ENCODE assay signal across 8 cellular contexts in the genomic region with DNA sequence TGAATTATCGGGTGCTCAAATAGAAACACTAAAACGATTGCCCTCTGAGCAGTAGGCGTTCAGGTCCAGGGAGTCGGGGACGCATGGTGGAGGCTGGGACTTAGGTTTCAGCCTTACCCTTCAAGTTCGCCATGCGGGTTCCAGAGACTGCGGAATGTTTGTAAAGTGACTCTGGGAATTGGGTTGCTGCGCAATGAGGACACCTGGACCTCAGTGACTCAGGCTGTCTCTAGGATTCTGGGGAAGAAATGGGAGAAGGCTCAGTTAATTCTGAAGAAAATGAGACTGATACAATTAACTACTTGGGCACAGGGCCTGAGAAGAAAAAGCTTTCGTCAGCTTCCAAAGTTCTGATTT. TPM values are rescaled to one million over a fixed set of nuclear protein-coding genes. Genes with fewer than 3 reads are reported as not detected.
DNase-seq lines count a peak whose midpoint lies in the region; ATAC-seq and TF ChIP-seq lines count a peak whose summit lies in the region.

No MANE protein-coding gene starts in this region.

- H3K9me3 Mint-ChIP-seq in activated T-cell treated with anti-CD3 and anti-CD28 coated beads, Interleukin-2, amount 50 U/mL, for 24 hours = no peaks in the 10 kb centered on the region

- peak overlapping the region; percentile 77 to 92 for H3K4me3 ChIP-seq in ascending aorta
- H3K4me3 ChIP-seq in tibial artery = peak overlapping the region; percentile 83 to 90

- TF ChIP-seq CTCF in ascending aorta (IDR thresholded peaks at IDR 0.05) (no peak), tibial artery (IDR thresholded peaks at IDR 0.05) (no peak)

- H3K4me1 ChIP-seq in ascending aorta (peaks cover 10 to 39% of the 10 kb centered on the region in 2 donors), tibial artery (peaks cover 0 to 55% (median 30%) of the 10 kb centered on the region in 4 donors)

- DNase-seq in activated T-cell treated with anti-CD3 and anti-CD28 coated beads, Interleukin-2, amount 50 U/mL, for 24 hours = no peak
- DNase-seq in activated T-cell treated with anti-CD3 and anti-CD28 coated beads, Interleukin-2, amount 50 U/mL, for 1 hour = no peak
- DNase-seq in ascending aorta (ENCODE audit: low spot score in 2 of 2) = no peak
- DNase-seq in kidney tubule cell (ENCODE audit: low spot score) = peak; percentile 64
- DNase-seq in tibial artery = no peak
- DNase-seq in hippocampal formation (lab: John Stamatoyannopoulos, UW) = no peak
- DNase-seq in foreskin melanocyte = no peak

- intact Hi-C loops in ascending aorta (cut with DNase I) (no loop called here), tibial artery (cut with DNase I; ENCODE audit: low total_unique reads) (loop anchor here (5.0 kb wide), 1 partner anchor 38 kb away; no protein-coding TSS in a partner anchor)

- ATAC-seq in GM18861 (IDR thresholded peaks at IDR 0.05; ENCODE audit: unreplicated experiment) = no peak

- peaks cover 36% of the 10 kb centered on the region for H3K27me3 Mint-ChIP-seq in activated T-cell treated with anti-CD3 and anti-CD28 coated beads, Interleukin-2, amount 50 U/mL, for 24 hours

- H3K4me3 Mint-ChIP-seq in activated T-cell treated with anti-CD3 and anti-CD28 coated beads, Interleukin-2, amount 50 U/mL, for 24 hours = peak overlapping the region; percentile 74

- H3K36me3 Mint-ChIP-seq in activated T-cell treated with anti-CD3 and anti-CD28 coated beads, Interleukin-2, amount 50 U/mL, for 24 hours (ENCODE audit: low read depth) = no peaks in the 10 kb centered on the region

- H3K9me3 ChIP-seq in ascending aorta (no peaks in the 10 kb centered on the region), tibial artery (no peaks in the 10 kb centered on the region)

- peaks cover 27% of the 10 kb centered on the region for H3K4me1 Mint-ChIP-seq in activated T-cell treated with anti-CD3 and anti-CD28 coated beads, Interleukin-2, amount 50 U/mL, for 24 hours (ENCODE audit: low read depth)

- H3K27me3 ChIP-seq in ascending aorta (no peaks in the 10 kb centered on the region), tibial artery (no peaks in the 10 kb centered on the region)

- H3K27ac Mint-ChIP-seq in activated T-cell treated with anti-CD3 and anti-CD28 coated beads, Interleukin-2, amount 50 U/mL, for 24 hours = no peak overlapping the region

- H3K36me3 ChIP-seq in ascending aorta (no peaks in the 10 kb centered on the region), tibial artery (no peaks in the 10 kb centered on the region)

- peak overlapping the region; percentile 95 to 97 for H3K27ac ChIP-seq in ascending aorta
- peak overlapping the region; percentile 94 to 96 for H3K27ac ChIP-seq in tibial artery

RNA-seq across cellular contexts. Expression of a gene that starts 1.1 kb away (rescaled TPM):
- 358 TPM for total RNA-seq in ascending aorta
